Comparison of ENCODE assay signal across 8 cellular contexts in the genomic region with DNA sequence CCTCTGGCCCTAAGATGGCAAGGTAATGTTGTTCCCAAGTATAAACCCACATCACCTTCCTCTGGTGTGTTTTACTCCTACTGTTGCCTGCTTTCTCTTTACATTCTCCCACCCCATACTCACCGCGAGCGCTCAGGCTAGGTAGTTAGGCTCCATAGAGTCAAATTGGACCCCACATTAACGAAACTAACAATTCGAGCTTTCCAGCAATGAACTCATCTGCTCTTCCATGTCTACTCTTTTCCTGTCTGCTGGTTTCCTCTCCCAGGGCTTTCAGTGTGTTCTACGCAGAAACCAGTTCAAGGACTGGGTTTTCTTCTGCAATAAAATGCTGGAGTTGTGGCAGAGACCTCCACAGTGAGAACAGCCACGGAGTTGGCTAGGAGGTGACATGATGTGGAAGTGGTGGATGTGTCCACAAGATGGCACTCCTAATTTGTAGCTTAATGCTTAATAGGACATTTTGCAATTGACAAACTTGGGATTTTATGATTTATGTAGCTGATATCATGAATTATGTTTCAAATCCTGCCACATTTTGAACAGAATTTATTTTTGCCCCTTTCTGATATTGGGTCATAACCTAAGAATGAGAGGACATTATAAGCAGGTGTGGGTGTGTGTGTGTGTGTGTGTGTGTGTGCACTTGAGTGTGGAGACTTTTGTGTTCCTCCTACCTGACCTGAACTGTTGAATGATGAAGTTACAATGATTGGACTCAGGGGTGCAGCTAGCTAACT. TPM values are rescaled to one million over a fixed set of nuclear protein-coding genes. Genes with fewer than 3 reads are reported as not detected.
DNase-seq lines count a peak whose midpoint lies in the region; ATAC-seq, FAIRE-seq and TF ChIP-seq lines count a peak whose summit lies in the region.

No MANE protein-coding gene starts in this region.

- H3K9me3 Mint-ChIP-seq in neural crest cell = no peaks in the 10 kb centered on the region

- no peaks in the 10 kb centered on the region for H3K36me3 Mint-ChIP-seq in neural crest cell (ENCODE audit: low read depth)

- H3K9me3 ChIP-seq in Peyer's patch = no peaks in the 10 kb centered on the region

- H3K27ac Mint-ChIP-seq in neural crest cell (ENCODE audit: unreplicated experiment) = no peak overlapping the region

- H3K4me3 Mint-ChIP-seq in neural crest cell = peak overlapping the region; percentile 77

- ATAC-seq in GM21786 (IDR thresholded peaks at IDR 0.05; ENCODE audit: unreplicated experiment) = no peak

- no peak for TF ChIP-seq POLR2A in Peyer's patch (IDR thresholded peaks at IDR 0.05)

- peak overlapping the region in 1 of 4 donors; percentile 50 for H3K27ac ChIP-seq in Peyer's patch

- TF ChIP-seq CTCF in GM12864 (IDR thresholded peaks at IDR 0.05; ENCODE audit: low read depth, low read length, missing control alignments) (peak; percentile 41), Peyer's patch (IDR thresholded peaks at IDR 0.05) (peak in 4 of 6 experiments; percentile 37 to 53 (median 39)), neural crest cell (conservative IDR thresholded peaks at IDR 0.05) (peak; percentile 50)

- peaks cover 0 to 5% (median 0%) of the 10 kb centered on the region in 3 donors for H3K36me3 ChIP-seq in Peyer's patch

- peaks cover 3% of the 10 kb centered on the region for H3K27me3 Mint-ChIP-seq in neural crest cell (ENCODE audit: low read depth)

- H3K4me3 ChIP-seq in GM12864 (ENCODE audit: low read depth, low read length) (no peak overlapping the region), Peyer's patch (no peak overlapping the region)

- peaks cover 0 to 51% (median 9%) of the 10 kb centered on the region in 4 donors for H3K4me1 ChIP-seq in Peyer's patch

- peaks cover 25% of the 10 kb centered on the region for H3K4me1 Mint-ChIP-seq in neural crest cell

- no peaks in the 10 kb centered on the region for H3K27me3 ChIP-seq in Peyer's patch

- peak; percentile 35 to 44 for DNase-seq in AML-193 (lab: John Stamatoyannopoulos, UW)
- no peak for DNase-seq in GM12864 (ENCODE audit: low read depth)
- no peak for DNase-seq in Peyer's patch
- DNase-seq in dermis blood vessel endothelial cell = peak; percentile 73
- DNase-seq in neural crest cell (ENCODE audit: low read depth, low spot score) = no peak
- DNase-seq in GM19239 (ENCODE audit: insufficient read length, low spot score) = no peak
- no peak for DNase-seq in NCI-H345 treated with DMSO at 0.1 percent for 48 hours (lab: John Stamatoyannopoulos, UW; ENCODE audit: unreplicated experiment)

- FAIRE-seq in GM19239 (lab: Jason Lieb, UNC) = no peak

RNA-seq across cellular contexts. Expression of gene UQCRC2, which starts 2.2 kb away (rescaled TPM):
- total RNA-seq in Peyer's patch (100 to 1,000 TPM; 193 to 309 (median 286) TPM), dermis blood vessel endothelial cell (222 and 231 TPM in 2 replicates), neural crest cell (175 and 183 TPM in 2 replicates)

RNA-seq across cellular contexts. Expression of gene PDZD9, which starts 50.0 kb away (rescaled TPM):
- total RNA-seq in Peyer's patch (not detected), dermis blood vessel endothelial cell (not detected in 2 replicates), neural crest cell (not detected in 2 replicates)

RNA-seq across cellular contexts. Expression of gene MOSMO, which starts 57.0 kb away (rescaled TPM):
- total RNA-seq in Peyer's patch (10 to 100 TPM in 3 of 4 donors, 1 to 10 TPM in 1; 9.9 to 28.0 (median 13.4) TPM), dermis blood vessel endothelial cell (17.7 and 19.2 TPM in 2 replicates), neural crest cell (14.8 and 17.8 TPM in 2 replicates)

Comparison
In these comparisons a context has a peak if more than half of its experiments do, and no peak if none do; other contexts are left out.
1. DNase-seq: peak in AML-193 (2 of 2) and dermis blood vessel endothelial cell (single experiment); none in GM12864 (single experiment), Peyer's patch (0 of 3), neural crest cell (single experiment), GM19239 (single experiment) and NCI-H345 treated with DMSO at 0.1 percent for 48 hours (single experiment).
2. Peak in every context shown above with its lines, with median percentiles within 50 percentile points of each other: CTCF ChIP-seq.